ENCODE assay signal across 27 cellular contexts in the genomic region with DNA sequence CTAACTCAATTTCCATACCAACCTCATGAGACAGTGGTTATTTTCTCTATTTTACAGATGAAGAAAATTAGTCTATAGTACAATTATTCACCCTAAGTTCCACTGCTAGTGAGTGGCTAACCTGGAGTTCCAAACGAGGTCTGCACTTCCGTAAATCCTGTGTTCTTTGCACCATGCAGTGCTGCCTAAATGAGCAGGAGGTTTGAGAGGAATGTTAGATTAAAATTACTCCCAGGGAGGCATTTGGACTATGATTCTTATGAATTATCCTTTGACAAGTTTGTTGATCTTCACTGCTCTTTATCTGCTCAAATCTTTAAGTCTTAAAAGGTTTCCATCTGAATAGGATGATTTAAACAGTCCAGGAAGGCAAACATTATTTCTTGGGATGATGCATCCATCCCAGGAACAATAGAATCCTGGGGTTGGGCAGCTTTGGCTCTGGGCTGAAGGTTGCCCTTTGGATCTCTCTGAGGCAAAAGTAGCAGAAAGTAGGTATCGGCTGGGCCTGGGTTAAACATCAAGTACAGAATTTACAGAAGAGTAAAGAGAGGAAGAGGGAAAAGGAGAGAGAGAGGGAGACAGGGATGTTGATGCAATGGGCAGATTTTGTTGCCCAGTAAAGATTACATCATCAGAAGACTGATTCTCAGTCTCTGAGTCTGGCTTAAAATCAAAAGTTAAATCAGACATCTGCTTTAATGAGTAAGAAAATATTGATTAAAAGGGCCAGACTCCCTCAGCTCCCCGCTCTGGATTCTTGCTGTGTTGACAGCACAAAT.
DNase-seq lines count a peak whose midpoint lies in the region; ATAC-seq, FAIRE-seq and TF ChIP-seq lines count a peak whose summit lies in the region.
"Had no signal": no experiment of that assay in that cellular context is flagged by ENCODE, and none has a peak within 500 bp of the region (broad histone marks: within the 10 kb centered on the region; RNA-seq: fewer than 3 reads in every experiment).

No MANE protein-coding gene starts in this region.

- peak; percentile 17 for DNase-seq in AG10803 (ENCODE audit: low read depth)
- DNase-seq in HCT116 (ENCODE audit: low read depth, low spot score), result no peak
- DNase-seq in astrocyte (ENCODE audit: low read depth), result no peak
- no peak for DNase-seq in cerebellum (ENCODE audit: low spot score)
- DNase-seq in MM.1S, result no peak
- DNase-seq: activated CD4-positive, alpha-beta T cell treated with anti-CD3 and anti-CD28 coated beads, Interleukin-2, amount 50 U/mL, for 1 hour; BE2C; heart left ventricle; MG63; NCI-H2171 treated with DMSO at 0.1 percent for 48 hours; nucleus accumbens; RPMI8226; stimulated activated CD4-positive, alpha-beta T cell treated with anti-CD3 and anti-CD28 coated beads, Interleukin-2, amount 100 ng/mL, for 48 hours; T-helper 2 cell had no signal

- H3K4me2 ChIP-seq in HCT116 (ENCODE audit: low read length) (no peak overlapping the region), astrocyte (ENCODE audit: low read length) (no peak overlapping the region), MM.1S (ENCODE audit: low read depth, low read length) (no peak overlapping the region)
- H3K4me2 ChIP-seq: A549 had no signal

- ATAC-seq in HCT116, result no peak
- no peak for ATAC-seq in esophagus mucosa
- ATAC-seq in HG03025 (IDR thresholded peaks at IDR 0.05; ENCODE audit: low FRiP score, unreplicated experiment), result no peak
- ATAC-seq: A549; activated naive CD4-positive, alpha-beta T cell treated with anti-CD3 and anti-CD28 coated beads, Interleukin-2, amount 50 U/mL, for 72 hours; heart left ventricle had no signal

- peak overlapping the region; percentile 48 for H3K27ac Mint-ChIP-seq in astrocyte (ENCODE audit: unreplicated experiment)
- H3K27ac Mint-ChIP-seq: activated naive CD4-positive, alpha-beta T cell treated with anti-CD3 and anti-CD28 coated beads, Interleukin-2, amount 50 U/mL, for 72 hours; activated T-helper 1 cell treated with anti-CD3 and anti-CD28 coated beads, Interleukin-12 subunit alpha, Interleukin-12 subunit beta, Interleukin-2, Interleukin-4 antibody, amounts not matched to agents 30 ng/mL and 10 ng/mL and 1 ng/mL, durations not matched to agents 14 hours and 24 hours and 36 hours; memory B cell; stimulated activated effector memory CD8-positive, alpha-beta T cell treated with anti-CD3 and anti-CD28 coated beads, Interleukin-12 subunit alpha, Interleukin-12 subunit beta, amount 100 ng/mL, for 72 hours had no signal

- no peaks in the 10 kb centered on the region for H3K9me3 Mint-ChIP-seq in astrocyte (ENCODE audit: unreplicated experiment)
- H3K9me3 Mint-ChIP-seq: activated naive CD4-positive, alpha-beta T cell treated with anti-CD3 and anti-CD28 coated beads, Interleukin-2, amount 50 U/mL, for 72 hours; activated T-helper 1 cell treated with anti-CD3 and anti-CD28 coated beads, Interleukin-12 subunit alpha, Interleukin-12 subunit beta, Interleukin-2, Interleukin-4 antibody, amounts not matched to agents 30 ng/mL and 10 ng/mL and 1 ng/mL, durations not matched to agents 14 hours and 24 hours and 36 hours; central memory CD8-positive, alpha-beta T cell; memory B cell; stimulated activated effector memory CD8-positive, alpha-beta T cell treated with anti-CD3 and anti-CD28 coated beads, Interleukin-12 subunit alpha, Interleukin-12 subunit beta, amount 100 ng/mL, for 72 hours had no signal

- H3K4me1 ChIP-seq in HCT116 (ENCODE audit: control insufficient read depth in 1 of 2, insufficient read depth in 2 of 2, low read length in 2 of 2), result no peaks in the 10 kb centered on the region
- H3K4me1 ChIP-seq in astrocyte (ENCODE audit: insufficient read depth, low read length), result no peaks in the 10 kb centered on the region
- H3K4me1 ChIP-seq in liver (ENCODE audit: control insufficient read depth in 4 of 4, insufficient read depth in 4 of 4, low read length in 3 of 4), result peaks cover 0 to 3% (median 0%) of the 10 kb centered on the region in 4 donors
- H3K4me1 ChIP-seq in MM.1S (ENCODE audit: low read length), result no peaks in the 10 kb centered on the region
- H3K4me1 ChIP-seq: A549, ascending aorta, heart left ventricle had no signal

- H4K20me1 ChIP-seq in HCT116 (ENCODE audit: insufficient read depth), result no peaks in the 10 kb centered on the region
- H4K20me1 ChIP-seq in astrocyte (ENCODE audit: insufficient read depth, low read length), result no peaks in the 10 kb centered on the region
- H4K20me1 ChIP-seq in MM.1S (ENCODE audit: insufficient read depth, low read length), result no peaks in the 10 kb centered on the region

- H3K4me3 Mint-ChIP-seq in astrocyte (ENCODE audit: unreplicated experiment), result no peak overlapping the region
- H3K4me3 Mint-ChIP-seq: activated T-helper 1 cell treated with anti-CD3 and anti-CD28 coated beads, Interleukin-12 subunit alpha, Interleukin-12 subunit beta, Interleukin-2, Interleukin-4 antibody, amounts not matched to agents 30 ng/mL and 10 ng/mL and 1 ng/mL, durations not matched to agents 14 hours and 24 hours and 36 hours; central memory CD8-positive, alpha-beta T cell; memory B cell; stimulated activated effector memory CD8-positive, alpha-beta T cell treated with anti-CD3 and anti-CD28 coated beads, Interleukin-12 subunit alpha, Interleukin-12 subunit beta, amount 100 ng/mL, for 72 hours had no signal

- WGBS in liver, result 35% methylated on average over 4 of the region's 4 CpGs

- TF ChIP-seq RAD21 in HCT116 (IDR thresholded peaks at IDR 0.05; ENCODE audit: low read depth) (no peak), liver (IDR thresholded peaks at IDR 0.05) (no peak)

- CTCF ChIA-PET in HCT116 (lab: Charles Lee), result interaction anchor here (1.5 kb wide), 1 partner anchor 55 kb away, joined by 4 read pairs; no protein-coding TSS in a partner anchor

- intact Hi-C loops in HCT116 (cut with micrococcal nuclease), result no loop called here

- no peaks in the 10 kb centered on the region for H3F3A ChIP-seq in MM.1S (ENCODE audit: insufficient read depth, low read length)

- H3K9me3 ChIP-seq in HCT116 (ENCODE audit: control insufficient read depth in 1 of 2, insufficient read depth in 1 of 2, low read depth in 1 of 2, low read length in 2 of 2), result no peaks in the 10 kb centered on the region
- no peaks in the 10 kb centered on the region for H3K9me3 ChIP-seq in astrocyte (ENCODE audit: insufficient read depth, low read depth, low read length)
- H3K9me3 ChIP-seq in liver (ENCODE audit: control insufficient read depth in 4 of 4, low read length in 3 of 4), result no peaks in the 10 kb centered on the region
- H3K9me3 ChIP-seq in MM.1S (replicated peaks; ENCODE audit: insufficient read depth, low read length), result no peaks in the 10 kb centered on the region
- H3K9me3 ChIP-seq: A549, ascending aorta, BE2C, heart left ventricle, MG63 had no signal

- no peak overlapping the region for H3K27ac ChIP-seq in HCT116 (ENCODE audit: low read depth, low read length)
- H3K27ac ChIP-seq in astrocyte (ENCODE audit: low read depth, low read length), result no peak overlapping the region
- H3K27ac ChIP-seq in liver (ENCODE audit: low read depth in 1 of 2, low read length in 2 of 2), result no peak overlapping the region
- no peak overlapping the region for H3K27ac ChIP-seq in MM.1S (ENCODE audit: low read length)
- H3K27ac ChIP-seq: A549, ascending aorta, heart left ventricle, SK-N-MC, VCaP had no signal

- H3K9me2 ChIP-seq in HCT116 (ENCODE audit: insufficient read depth), result no peaks in the 10 kb centered on the region
- no peaks in the 10 kb centered on the region for H3K9me2 ChIP-seq in MM.1S (replicated peaks; ENCODE audit: insufficient read depth, low read length)

- H3K36me3 ChIP-seq in HCT116 (ENCODE audit: control insufficient read depth in 1 of 2, insufficient read depth in 2 of 2, low read length in 2 of 2) (no peaks in the 10 kb centered on the region), astrocyte (ENCODE audit: insufficient read depth, low read length) (no peaks in the 10 kb centered on the region), liver (ENCODE audit: control insufficient read depth in 4 of 4, insufficient read depth in 3 of 4, low read depth in 1 of 4, low read length in 3 of 4) (no peaks in the 10 kb centered on the region), MM.1S (replicated peaks; ENCODE audit: insufficient read depth, low read length) (no peaks in the 10 kb centered on the region)
- H3K36me3 ChIP-seq: ascending aorta, BE2C, heart left ventricle, MG63 had no signal

- H3K4me1 Mint-ChIP-seq in astrocyte (ENCODE audit: low read depth, unreplicated experiment), result peaks cover 29% of the 10 kb centered on the region
- H3K4me1 Mint-ChIP-seq: central memory CD8-positive, alpha-beta T cell; memory B cell; stimulated activated effector memory CD8-positive, alpha-beta T cell treated with anti-CD3 and anti-CD28 coated beads, Interleukin-12 subunit alpha, Interleukin-12 subunit beta, amount 100 ng/mL, for 72 hours had no signal

- H3K36me3 Mint-ChIP-seq in astrocyte (ENCODE audit: low read depth, unreplicated experiment), result no peaks in the 10 kb centered on the region
- H3K36me3 Mint-ChIP-seq: activated naive CD4-positive, alpha-beta T cell treated with anti-CD3 and anti-CD28 coated beads, Interleukin-2, amount 50 U/mL, for 72 hours; memory B cell; stimulated activated effector memory CD8-positive, alpha-beta T cell treated with anti-CD3 and anti-CD28 coated beads, Interleukin-12 subunit alpha, Interleukin-12 subunit beta, amount 100 ng/mL, for 72 hours had no signal

- H3K79me2 ChIP-seq in HCT116 (ENCODE audit: insufficient read depth, low read length), result no peaks in the 10 kb centered on the region
- H3K79me2 ChIP-seq in astrocyte (ENCODE audit: insufficient read depth, low read length), result no peaks in the 10 kb centered on the region
- no peaks in the 10 kb centered on the region for H3K79me2 ChIP-seq in MM.1S (ENCODE audit: low read length)

- H3K9ac ChIP-seq in HCT116 (ENCODE audit: low read length) (no peak overlapping the region), astrocyte (ENCODE audit: low read length) (no peak overlapping the region), liver (ENCODE audit: low read depth in 1 of 2, low read length in 2 of 2) (no peak overlapping the region), MM.1S (ENCODE audit: low read length) (no peak overlapping the region)

- BruUV-seq in HCT116 (replicated peaks; lab: Mats Ljungman, UMichigan), result no TSS peak

- no peak for TF ChIP-seq CTCF in AG10803 (conservative IDR thresholded peaks at IDR 0.05; ENCODE audit: low read length)
- TF ChIP-seq CTCF in HCT116 (IDR thresholded peaks at IDR 0.05 in 2 of 3, conservative IDR thresholded peaks at IDR 0.05 in 1 of 3; ENCODE audit: borderline replicate concordance in 1 of 3, insufficient read depth in 1 of 3, low read depth in 2 of 3, low read length in 2 of 3), result no peak
- TF ChIP-seq CTCF in astrocyte (IDR thresholded peaks at IDR 0.05; ENCODE audit: insufficient read depth, low read depth, low read length), result no peak
- TF ChIP-seq CTCF in liver (IDR thresholded peaks at IDR 0.05; ENCODE audit: low read depth, low read length, missing input control), result no peak
- TF ChIP-seq CTCF in MM.1S (IDR thresholded peaks at IDR 0.05; ENCODE audit: low read length), result no peak

- POLR2A ChIA-PET in HCT116 (lab: Charles Lee), result no interaction called here

- RAD21 ChIA-PET in HCT116 (lab: Charles Lee; ENCODE audit: low non-redundant PET in 1 of 2, low total read pairs in 2 of 2, uncharacterized antibody in 2 of 2, unreplicated experiment in 2 of 2), result no interaction called here

- H3K4me3 ChIP-seq in AG10803 (ENCODE audit: low read length) (no peak overlapping the region), HCT116 (replicated peaks in 1 of 2; ENCODE audit: low read depth in 1 of 2, low read length in 2 of 2) (no peak overlapping the region), astrocyte (ENCODE audit: insufficient read depth, low read depth, low read length) (no peak overlapping the region), liver (ENCODE audit: low read depth in 1 of 3, low read length in 3 of 3) (no peak overlapping the region), MM.1S (ENCODE audit: low read length) (no peak overlapping the region)
- H3K4me3 ChIP-seq: A549, ascending aorta, heart left ventricle, MG63, SK-N-MC had no signal

- H3K27me3 Mint-ChIP-seq in astrocyte (ENCODE audit: low read depth, unreplicated experiment), result no peaks in the 10 kb centered on the region

- no peak for FAIRE-seq in astrocyte (lab: Jason Lieb, UNC)
- FAIRE-seq: A549, GM12892 had no signal

- H2AFZ ChIP-seq in HCT116 (ENCODE audit: low read depth, low read length, poor library complexity, severe bottlenecking), result no peak overlapping the region
- no peak overlapping the region for H2AFZ ChIP-seq in astrocyte (ENCODE audit: low read depth, low read length)
- no peak overlapping the region for H2AFZ ChIP-seq in MM.1S (ENCODE audit: low read length)

- TF ChIP-seq POLR2A in HCT116 (IDR thresholded peaks at IDR 0.05; ENCODE audit: borderline replicate concordance, extremely low read depth, insufficient read depth, insufficient read length), result no peak

- H3K27me3 ChIP-seq in HCT116 (ENCODE audit: insufficient read depth, low read length), result no peaks in the 10 kb centered on the region
- no peaks in the 10 kb centered on the region for H3K27me3 ChIP-seq in astrocyte (ENCODE audit: insufficient read depth, low read length)
- H3K27me3 ChIP-seq in liver (ENCODE audit: control insufficient read depth in 4 of 4, insufficient read depth in 4 of 4, low read length in 3 of 4), result no peaks in the 10 kb centered on the region
- no peaks in the 10 kb centered on the region for H3K27me3 ChIP-seq in MM.1S (replicated peaks; ENCODE audit: insufficient read depth, low read length)
- H3K27me3 ChIP-seq: ascending aorta, BE2C, heart left ventricle, MG63 had no signal
